15 cellular contexts compared by ENCODE assay signal in genomic region chr5:133458435-133458834, GRCh38.
A peak's percentile ranks its signal among the peaks of the same experiment; 100 is the strongest.
DNase-seq lines count a peak whose midpoint lies in the region; ATAC-seq and TF ChIP-seq lines count a peak whose summit lies in the region.
"Had no signal": no experiment of that assay in that cellular context is flagged by ENCODE, and none has a peak within 500 bp of the region (broad histone marks: within the 10 kb centered on the region; RNA-seq: fewer than 3 reads in every experiment).

No MANE protein-coding gene starts in this region.

- H3K27ac ChIP-seq in PC-9 (peak overlapping the region; percentile 83), parathyroid adenoma (peak overlapping the region; percentile 59), A673 (ENCODE audit: low read depth, low read length, poor library complexity, severe bottlenecking) (no peak overlapping the region)
- H3K27ac ChIP-seq: C4-2B had no signal

- no peaks in the 10 kb centered on the region for H4K20me1 ChIP-seq in PC-9 (ENCODE audit: insufficient read depth)

- no peak overlapping the region for H2AFZ ChIP-seq in PC-9
- H2AFZ ChIP-seq in parathyroid adenoma, result no peak overlapping the region

- POLR2A ChIA-PET in PC-9 (lab: Charles Lee; ENCODE audit: unreplicated experiment), result no interaction called here
- POLR2A ChIA-PET in A673 (lab: Charles Lee; ENCODE audit: low non-redundant PET), result no interaction called here

- no peak overlapping the region for H3K9ac ChIP-seq in parathyroid adenoma

- peak overlapping the region; percentile 77 for H3K27ac Mint-ChIP-seq in T-helper 17 cell
- H3K27ac Mint-ChIP-seq: CD4-positive, alpha-beta memory T cell; HFFc6 had no signal

- H3K4me3 ChIP-seq in PC-9, result no peak overlapping the region
- no peak overlapping the region for H3K4me3 ChIP-seq in parathyroid adenoma (ENCODE audit: low read depth, low read length)
- H3K4me3 ChIP-seq in A673 (ENCODE audit: low read depth, low read length, poor library complexity, severe bottlenecking), result no peak overlapping the region
- H3K4me3 ChIP-seq: GM12878 had no signal

- CTCF ChIA-PET in PC-9 (lab: Charles Lee), result no interaction called here
- CTCF ChIA-PET in A673 (lab: Charles Lee), result no interaction called here

- H3K27me3 ChIP-seq in PC-9 (ENCODE audit: insufficient read depth, low read depth) (no peaks in the 10 kb centered on the region), parathyroid adenoma (ENCODE audit: control insufficient read depth, insufficient read depth, low read length) (no peaks in the 10 kb centered on the region), A673 (replicated peaks; ENCODE audit: insufficient read depth, low read depth, low read length, poor library complexity) (no peaks in the 10 kb centered on the region)
- H3K27me3 ChIP-seq: BE2C had no signal

- no peaks in the 10 kb centered on the region for H3K36me3 ChIP-seq in PC-9 (ENCODE audit: low read depth)
- H3K36me3 ChIP-seq in parathyroid adenoma (ENCODE audit: control insufficient read depth, insufficient read depth, low read length), result no peaks in the 10 kb centered on the region
- no peaks in the 10 kb centered on the region for H3K36me3 ChIP-seq in A673 (ENCODE audit: insufficient read depth, low read length, poor library complexity, severe bottlenecking)
- H3K36me3 ChIP-seq: BE2C had no signal

- DNase-seq in PC-9 (no peak), T-helper 17 cell (no peak), left lobe of liver (ENCODE audit: low spot score) (peak; percentile 15), A673 (ENCODE audit: low spot score) (no peak), hypothalamus (lab: John Stamatoyannopoulos, UW) (no peak)
- DNase-seq: BE2C, DMS79, GOT3, HCEC 1CT, HFFc6 had no signal

- H3K9me2 ChIP-seq in PC-9 (ENCODE audit: insufficient read depth), result no peaks in the 10 kb centered on the region

- H3K79me2 ChIP-seq in PC-9 (ENCODE audit: low read depth) (no peaks in the 10 kb centered on the region), parathyroid adenoma (peaks cover 3% of the 10 kb centered on the region)

- H3K4me2 ChIP-seq in PC-9 (peak overlapping the region; percentile 60), parathyroid adenoma (ENCODE audit: low read length) (no peak overlapping the region)

- H3F3A ChIP-seq in PC-9 (ENCODE audit: insufficient read depth, low read depth), result peaks cover 39% of the 10 kb centered on the region

- no peaks in the 10 kb centered on the region for H3K9me3 ChIP-seq in PC-9 (ENCODE audit: insufficient read depth, low read depth)
- H3K9me3 ChIP-seq in T-helper 17 cell (ENCODE audit: control insufficient read depth, low read length, poor library complexity, severe bottlenecking), result no peaks in the 10 kb centered on the region
- H3K9me3 ChIP-seq in parathyroid adenoma (ENCODE audit: control insufficient read depth, low read length), result no peaks in the 10 kb centered on the region
- H3K9me3 ChIP-seq in A673 (ENCODE audit: low read depth, low read length, poor library complexity, severe bottlenecking), result no peaks in the 10 kb centered on the region
- H3K9me3 ChIP-seq: BE2C had no signal

- no peaks in the 10 kb centered on the region for H3K27me3 Mint-ChIP-seq in T-helper 17 cell

- peaks cover 22% of the 10 kb centered on the region for H3K4me1 Mint-ChIP-seq in T-helper 17 cell

- ATAC-seq in T-helper 17 cell (no peak), left lobe of liver (no peak), GM19452 (IDR thresholded peaks at IDR 0.05; ENCODE audit: unreplicated experiment) (no peak)
- ATAC-seq: GM12878 had no signal

- BruUV-seq in PC-9 (replicated peaks; lab: Mats Ljungman, UMichigan) (no TSS peak), A673 (replicated peaks; lab: Mats Ljungman, UMichigan) (no TSS peak)

- H3K4me1 ChIP-seq in PC-9 (replicated peaks; ENCODE audit: insufficient read depth) (peaks cover 54% of the 10 kb centered on the region), parathyroid adenoma (peaks cover 51% of the 10 kb centered on the region), A673 (ENCODE audit: insufficient read depth, low read length, poor library complexity, severe bottlenecking) (no peaks in the 10 kb centered on the region)

- intact Hi-C loops in PC-9 (cut with micrococcal nuclease; ENCODE audit: unreplicated experiment), result no loop called here
- intact Hi-C loops in A673 (cut with micrococcal nuclease; ENCODE audit: unreplicated experiment), result no loop called here

- TF ChIP-seq CTCF in PC-9 (conservative IDR thresholded peaks at IDR 0.05) (no peak), parathyroid adenoma (IDR thresholded peaks at IDR 0.05) (no peak), A673 (conservative IDR thresholded peaks at IDR 0.05; ENCODE audit: low read depth, low read length) (no peak)

- H3K4me3 Mint-ChIP-seq in T-helper 17 cell, result no peak overlapping the region
- H3K4me3 Mint-ChIP-seq: HFFc6 had no signal

- H3K36me3 Mint-ChIP-seq in T-helper 17 cell (ENCODE audit: low read depth), result no peaks in the 10 kb centered on the region
- H3K36me3 Mint-ChIP-seq: CD4-positive, alpha-beta memory T cell had no signal
